Comparison of ENCODE assay signal across 1 cellular context in the genomic region with DNA sequence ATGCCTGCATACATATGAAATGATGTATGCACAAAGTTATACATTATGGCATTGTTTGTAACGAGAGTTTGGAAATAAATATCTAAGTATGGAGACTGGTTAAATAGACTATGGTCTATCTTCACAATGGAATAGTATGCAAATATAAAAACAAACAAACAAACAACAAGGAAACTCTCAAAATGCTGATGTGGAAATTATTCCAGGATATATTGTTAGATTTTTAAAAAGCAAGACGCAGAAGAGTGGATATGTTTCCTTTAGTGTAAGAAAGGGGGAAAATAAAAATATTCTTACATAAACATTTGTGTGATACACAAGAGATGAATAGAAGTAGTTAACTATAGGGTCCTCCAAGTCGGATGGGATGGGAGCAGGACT.
TF ChIP-seq lines count a peak whose summit lies in the region.

No MANE protein-coding gene starts in this region.

TF ChIP-seq in K562, 482 proteins besides CTCF, POLR2A, EP300 and RAD21 (continued from another document):
- TF ChIP-seq RERE (CRISPR knock-in tag; IDR thresholded peaks at IDR 0.05; ENCODE audit: borderline replicate concordance) (no peak), DDX20 (tag; IDR thresholded peaks at IDR 0.05; ENCODE audit: low read depth) (no peak), HMG20B (CRISPR knock-in tag; IDR thresholded peaks at IDR 0.05) (no peak)
